In the genomic region with DNA sequence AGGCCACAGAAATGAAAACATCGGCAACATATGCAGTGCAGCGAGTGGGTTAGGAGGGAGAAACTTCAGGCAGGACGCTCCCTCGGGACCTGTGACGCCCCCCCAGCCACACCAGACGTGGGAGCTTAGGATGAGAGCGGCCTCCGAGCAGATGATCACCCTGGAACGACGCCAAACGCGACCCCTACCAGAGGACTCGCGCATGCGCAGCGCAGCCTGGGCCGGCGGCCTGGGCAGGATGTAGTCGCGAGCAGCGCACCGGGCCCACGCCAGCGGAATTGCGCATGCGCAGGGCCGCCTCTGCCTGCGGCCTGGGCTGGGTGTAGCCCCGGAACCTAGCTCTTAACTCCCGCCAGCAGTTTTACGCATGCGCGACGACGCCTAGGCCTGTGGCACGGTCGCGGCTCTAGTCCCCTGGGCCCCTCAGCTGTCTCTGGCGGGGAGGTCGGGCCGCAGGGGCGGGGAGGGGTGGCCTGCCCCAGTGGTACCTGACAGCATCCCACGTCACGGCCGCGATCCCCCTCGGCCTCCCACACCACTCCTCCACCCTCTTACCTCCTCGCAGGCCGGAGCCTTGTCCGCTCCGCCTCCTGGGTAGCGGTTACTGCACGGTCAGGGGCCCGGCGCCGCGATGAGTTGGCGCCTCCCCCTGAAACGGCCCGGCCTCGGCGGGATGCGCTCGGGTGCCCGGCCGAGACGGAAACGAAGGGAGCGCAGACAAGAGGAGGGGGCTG, we compare ENCODE assay signal across 8 cellular contexts. TPM values are rescaled to one million over a fixed set of nuclear protein-coding genes. Genes with fewer than 3 reads are reported as not detected.
DNase-seq lines count a peak whose midpoint lies in the region; ATAC-seq and TF ChIP-seq lines count a peak whose summit lies in the region.

A gene (minus strand): TSS at position 608 of the 734 bp plus-strand sequence. CDS start 11,141 bp downstream, outside the sequence.

- peak within 1 kb of the TSS; percentile 93 for H2AFZ ChIP-seq in hepatocyte

- peaks cover 25% of the 10 kb centered on the region for H3K36me3 Mint-ChIP-seq in T-helper 2 cell treated with Interferon-gamma antibody and Interleukin-4, amounts not matched to agents 5 μg/mL and 100 μg/mL, for 36 hours (ENCODE audit: low read depth)

- peak within 1 kb of the TSS; percentile 72 for H3K4me2 ChIP-seq in hepatocyte

- H3K9me2 ChIP-seq in hepatocyte (replicated peaks; ENCODE audit: insufficient read depth): no peaks in the 10 kb centered on the region

- TF ChIP-seq POLR2A in GM18505 (IDR thresholded peaks at IDR 0.05; ENCODE audit: borderline replicate concordance, extremely low read depth, insufficient read depth, insufficient read length): peak; percentile 78

- under 1% methylated on average over 41 of the region's 69 CpGs for WGBS in hepatocyte (ENCODE audit: low lambda C conversion rate, missing lambda C conversion rate)
- 0 to 1% methylated on average over 51 to 69 of the region's 69 CpGs for WGBS in aorta, 2 donors

- no peaks in the 10 kb centered on the region for H4K20me1 ChIP-seq in hepatocyte (ENCODE audit: insufficient read depth, poor library complexity, severe bottlenecking)

- TF ChIP-seq CTCF in astrocyte of the cerebellum (IDR thresholded peaks at IDR 0.05; ENCODE audit: low read depth, low read length, missing control alignments): no peak
- TF ChIP-seq CTCF in hepatocyte (IDR thresholded peaks at IDR 0.05; ENCODE audit: poor library complexity): no peak

- H3K27me3 ChIP-seq in hepatocyte: no peaks in the 10 kb centered on the region
- H3K27me3 ChIP-seq in aorta (ENCODE audit: control insufficient read depth in 1 of 2, insufficient read depth in 2 of 2, low read length in 1 of 2): no peaks in the 10 kb centered on the region

- H3K27ac ChIP-seq in hepatocyte (peak within 1 kb of the TSS; percentile 90), aorta (ENCODE audit: low read depth in 1 of 2, low read length in 2 of 2) (peak within 1 kb of the TSS; percentile 68 to 96)

- peak within 1 kb of the TSS; percentile 74 for H3K4me3 ChIP-seq in astrocyte of the cerebellum (ENCODE audit: low read depth, low read length)
- peak within 1 kb of the TSS; percentile 59 for H3K4me3 ChIP-seq in hepatocyte
- peak within 1 kb of the TSS; percentile 55 to 69 for H3K4me3 ChIP-seq in aorta (ENCODE audit: low read length in 2 of 2)

- H3K9me3 ChIP-seq in hepatocyte (ENCODE audit: low read depth) (no peaks in the 10 kb centered on the region), aorta (ENCODE audit: control insufficient read depth, low read length) (no peaks in the 10 kb centered on the region)

- H3K4me1 Mint-ChIP-seq in T-helper 2 cell treated with Interferon-gamma antibody and Interleukin-4, amounts not matched to agents 5 μg/mL and 100 μg/mL, for 36 hours (ENCODE audit: low read depth): peaks cover 42% of the 10 kb centered on the region

- H3K36me3 ChIP-seq in hepatocyte (replicated peaks; ENCODE audit: insufficient read depth, low read depth): no peaks in the 10 kb centered on the region
- H3K36me3 ChIP-seq in aorta (ENCODE audit: control insufficient read depth in 1 of 2, insufficient read depth in 2 of 2, low read length in 1 of 2): no peaks in the 10 kb centered on the region

- DNase-seq in NCI-H1930 (lab: John Stamatoyannopoulos, UW): peak; percentile 98 to 99
- DNase-seq in T-helper 2 cell treated with Interferon-gamma antibody and Interleukin-4, amounts not matched to agents 5 μg/mL and 100 μg/mL, for 36 hours (ENCODE audit: low spot score): peak; percentile 100
- DNase-seq in astrocyte of the cerebellum (ENCODE audit: low read depth): peak; percentile 94
- DNase-seq in hepatocyte (ENCODE audit: low spot score): peak; percentile 100
- peak; percentile 91 for DNase-seq in renal cortical epithelial cell (ENCODE audit: low read depth)
- DNase-seq in aorta: peak; percentile 100

- intact Hi-C loops in aorta (cut with DNase I): loop anchor here (5.0 to 10.0 kb wide), 4 partner anchors 40 to 488 kb away; no protein-coding TSS in a partner anchor

- H3K4me1 ChIP-seq in hepatocyte (ENCODE audit: insufficient read depth): peaks cover 9% of the 10 kb centered on the region
- H3K4me1 ChIP-seq in aorta (ENCODE audit: control insufficient read depth in 1 of 2, insufficient read depth in 2 of 2, low read length in 2 of 2): peaks cover 0 to 5% of the 10 kb centered on the region in 2 donors

- ATAC-seq in GM18505 (IDR thresholded peaks at IDR 0.05; ENCODE audit: unreplicated experiment) (peak; percentile 80), HG02970 (IDR thresholded peaks at IDR 0.05; ENCODE audit: low FRiP score, unreplicated experiment) (peak; percentile 85), aorta (ENCODE audit: low FRiP score) (peak; percentile 99)

- peak within 1 kb of the TSS; percentile 97 for H3K27ac Mint-ChIP-seq in T-helper 2 cell treated with Interferon-gamma antibody and Interleukin-4, amounts not matched to agents 5 μg/mL and 100 μg/mL, for 36 hours

- in situ Hi-C loops in astrocyte of the cerebellum (cut with HindIII; ENCODE audit: low sequenced_read_pairs): no loop called here

- peaks cover 2% of the 10 kb centered on the region for H3K27me3 Mint-ChIP-seq in T-helper 2 cell treated with Interferon-gamma antibody and Interleukin-4, amounts not matched to agents 5 μg/mL and 100 μg/mL, for 36 hours (ENCODE audit: low read depth)

- peaks cover 18% of the 10 kb centered on the region for H3K79me2 ChIP-seq in hepatocyte

- H3K9me3 Mint-ChIP-seq in T-helper 2 cell treated with Interferon-gamma antibody and Interleukin-4, amounts not matched to agents 5 μg/mL and 100 μg/mL, for 36 hours: peaks cover 25% of the 10 kb centered on the region

- peak within 1 kb of the TSS; percentile 91 for H3K4me3 Mint-ChIP-seq in T-helper 2 cell treated with Interferon-gamma antibody and Interleukin-4, amounts not matched to agents 5 μg/mL and 100 μg/mL, for 36 hours

RNA-seq across cellular contexts. Expression of the gene that starts here (rescaled TPM):
- total RNA-seq in hepatocyte (12.2 TPM in 2 replicates), renal cortical epithelial cell (10.4 and 20.8 TPM in 2 replicates), aorta (10 to 100 TPM; 12.6 to 25.7 TPM)
- polyA plus RNA-seq in hepatocyte (8.0 and 8.8 TPM in 2 replicates), aorta (10 to 100 TPM; 10.9 to 19.8 TPM)

Comparison
In these comparisons a context has a peak if more than half of its experiments do, and no peak if none do; other contexts are left out.
1. Peak in every context shown above with its lines: DNase-seq, ATAC-seq, H3K4me3 ChIP-seq and H3K27ac ChIP-seq.